8 cellular contexts compared by ENCODE assay signal in the genomic region with DNA sequence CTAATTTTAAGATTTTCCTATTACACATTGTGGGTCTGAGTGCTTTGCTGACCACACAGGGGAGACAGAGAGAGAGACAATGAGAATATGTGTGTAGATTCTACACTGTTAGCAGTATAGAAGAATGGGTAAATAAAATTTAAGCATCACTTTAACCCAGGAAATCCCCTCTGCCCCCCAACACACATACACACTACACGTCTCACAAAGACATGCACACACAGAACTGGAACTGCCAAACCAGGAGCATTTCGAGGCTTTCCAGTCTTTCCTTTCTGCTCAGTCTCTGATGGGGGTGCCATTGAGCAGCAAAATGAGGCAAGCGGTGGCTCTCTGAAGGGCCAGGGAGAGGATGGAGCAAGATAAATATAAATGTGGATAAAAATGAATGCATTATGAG. TPM values are rescaled to one million over a fixed set of nuclear protein-coding genes. Genes with fewer than 3 reads are reported as not detected.
A peak's percentile ranks its signal among the peaks of the same experiment; 100 is the strongest.
DNase-seq lines count a peak whose midpoint lies in the region; ATAC-seq, FAIRE-seq and TF ChIP-seq lines count a peak whose summit lies in the region.

No MANE protein-coding gene starts in this region.

- TF ChIP-seq POLR2A in suprapubic skin (IDR thresholded peaks at IDR 0.05): no peak

- no TSS peak for BruUV-seq in A673 (replicated peaks; lab: Mats Ljungman, UMichigan)

- DNase-seq in A673 (ENCODE audit: low spot score): peak; percentile 80
- no peak for DNase-seq in GM18507 (ENCODE audit: extremely low spot score, insufficient read length, low read depth)
- peak; percentile 35 for DNase-seq in RPMI7951 (ENCODE audit: low read depth)
- peak; percentile 45 for DNase-seq in fibroblast of the aortic adventitia (ENCODE audit: low read depth)
- no peak for DNase-seq in suprapubic skin (ENCODE audit: low spot score in 2 of 2)
- DNase-seq in frontal cortex (ENCODE audit: low spot score in 2 of 2): no peak

- intact Hi-C loops in A673 (cut with micrococcal nuclease; ENCODE audit: unreplicated experiment): loop anchor here (5.0 to 10.0 kb wide), 2 partner anchors 41 to 354 kb away; a partner anchor contains a TSS

- H3K27ac ChIP-seq in A673 (ENCODE audit: low read depth, low read length, poor library complexity, severe bottlenecking) (no peak overlapping the region), suprapubic skin (no peak overlapping the region)

- TF ChIP-seq EP300 in suprapubic skin (IDR thresholded peaks at IDR 0.05): no peak

- ATAC-seq in GM21360 (IDR thresholded peaks at IDR 0.05; ENCODE audit: unreplicated experiment): no peak
- ATAC-seq in HG02973 (IDR thresholded peaks at IDR 0.05; ENCODE audit: unreplicated experiment): no peak

- CTCF ChIA-PET in A673 (lab: Charles Lee): interaction anchor here (1.3 kb wide), 1 partner anchor 123 kb away, joined by 5 read pairs; no protein-coding TSS in a partner anchor

- H3K36me3 ChIP-seq in A673 (ENCODE audit: insufficient read depth, low read length, poor library complexity, severe bottlenecking): no peaks in the 10 kb centered on the region
- H3K36me3 ChIP-seq in suprapubic skin: no peaks in the 10 kb centered on the region

- TF ChIP-seq CTCF in A673 (conservative IDR thresholded peaks at IDR 0.05; ENCODE audit: low read depth, low read length): peak; percentile 71
- TF ChIP-seq CTCF in fibroblast of the aortic adventitia (IDR thresholded peaks at IDR 0.05; ENCODE audit: insufficient read depth, low read length): peak; percentile 26
- TF ChIP-seq CTCF in suprapubic skin (IDR thresholded peaks at IDR 0.05): peak in 1 of 2 donors; percentile 10

- H3K4me1 ChIP-seq in A673 (ENCODE audit: insufficient read depth, low read length, poor library complexity, severe bottlenecking): peaks cover 63% of the 10 kb centered on the region
- H3K4me1 ChIP-seq in suprapubic skin: peaks cover 67% of the 10 kb centered on the region

- H3K9me3 ChIP-seq in A673 (ENCODE audit: low read depth, low read length, poor library complexity, severe bottlenecking) (no peaks in the 10 kb centered on the region), suprapubic skin (no peaks in the 10 kb centered on the region)

- POLR2A ChIA-PET in A673 (lab: Charles Lee; ENCODE audit: low non-redundant PET): interaction anchor here (0.5 kb wide), 1 partner anchor 154 kb away, joined by 8 read pairs; a partner anchor contains a TSS

- peak; percentile 33 for FAIRE-seq in GM18507 (lab: Jason Lieb, UNC)
- no peak for FAIRE-seq in frontal cortex (lab: Jason Lieb, UNC)

- H3K4me3 ChIP-seq in A673 (ENCODE audit: low read depth, low read length, poor library complexity, severe bottlenecking) (peak overlapping the region; percentile 99), fibroblast of the aortic adventitia (ENCODE audit: low read depth, low read length) (no peak overlapping the region), suprapubic skin (peak overlapping the region; percentile 67)

- 28% methylated on average over 3 of the region's 3 CpGs for WGBS in suprapubic skin

- H3K27me3 ChIP-seq in A673 (replicated peaks; ENCODE audit: insufficient read depth, low read depth, low read length, poor library complexity) (no peaks in the 10 kb centered on the region), suprapubic skin (peaks cover 4% of the 10 kb centered on the region)

RNA-seq across cellular contexts. Expression of a gene that starts 2.5 kb away (rescaled TPM):
- 18.4 and 20.1 TPM in 2 replicates for total RNA-seq in A673 (2021)
- 0.10 TPM in 1 of 2 replicates, not detected in the other for total RNA-seq in RPMI7951 (2014; rRNA removed; shearing (Covaris generic))
- 0.65 and 2.4 TPM in 2 replicates for total RNA-seq in fibroblast of the aortic adventitia (ENCODE audit: low replicate concordance)
- 1 to 10 TPM; 5.5 to 6.7 (median 5.7) TPM for total RNA-seq in suprapubic skin
- 2.4 TPM for total RNA-seq in frontal cortex

RNA-seq across cellular contexts. Expression of a gene that starts 16.9 kb away (rescaled TPM):
- total RNA-seq in A673 (2021) (102 and 107 TPM in 2 replicates), fibroblast of the aortic adventitia (ENCODE audit: low replicate concordance) (61.1 and 105 TPM in 2 replicates), suprapubic skin (100 to 1,000 TPM in 1 of 4 donors, 10 to 100 TPM in 3; 35.9 to 101 (median 39.5) TPM), frontal cortex (56.3 TPM)
- total RNA-seq in RPMI7951 (2014; rRNA removed; shearing (Covaris generic)): 43.4 and 57.0 TPM in 2 replicates

Comparison
In these comparisons a context has a peak if more than half of its experiments do, and no peak if none do; other contexts are left out.
1. DNase-seq: peak in A673 (single experiment), RPMI7951 (single experiment) and fibroblast of the aortic adventitia (single experiment); none in GM18507 (single experiment), suprapubic skin (0 of 2) and frontal cortex (0 of 2).